In genomic region chr22:40463017-40463631, GRCh38 we compare ENCODE assay signal across 8 cellular contexts.
DNase-seq lines count a peak whose midpoint lies in the region; ATAC-seq and TF ChIP-seq lines count a peak whose summit lies in the region.

No MANE protein-coding gene starts in this region.

- peaks cover 18 to 33% of the 10 kb centered on the region in 2 donors for H3K36me3 Mint-ChIP-seq in CD14-positive monocyte
- peaks cover 27% of the 10 kb centered on the region for H3K36me3 Mint-ChIP-seq in stimulated activated memory B cell treated with anti-CD40 and anti-IgM and Interleukin-4, amounts not matched to agents 10 μg/mL and 1 μg/mL and 100 μg/mL, for 72 hours

- H3K4me1 Mint-ChIP-seq in CD14-positive monocyte: peaks cover 65% of the 10 kb centered on the region
- peaks cover 56% of the 10 kb centered on the region for H3K4me1 Mint-ChIP-seq in stimulated activated memory B cell treated with anti-CD40 and anti-IgM and Interleukin-4, amounts not matched to agents 10 μg/mL and 1 μg/mL and 100 μg/mL, for 72 hours

- peak; percentile 58 for DNase-seq in CD14-positive monocyte (ENCODE audit: low spot score)
- peak; percentile 15 for DNase-seq in activated CD4-positive, alpha-beta T cell treated with anti-CD3 and anti-CD28 coated beads for 1 hour
- DNase-seq in germinal center (ENCODE audit: low spot score): peak; percentile 55
- no peak for DNase-seq in COR-L47 (lab: John Stamatoyannopoulos, UW)
- no peak for DNase-seq in ecto neural progenitor cell (ENCODE audit: low spot score)

- no peak for TF ChIP-seq CTCF in CD14-positive monocyte (IDR thresholded peaks at IDR 0.05)

- H3K4me3 Mint-ChIP-seq in CD14-positive monocyte: peak overlapping the region; percentile 97 to 100
- H3K4me3 Mint-ChIP-seq in stimulated activated memory B cell treated with anti-CD40 and anti-IgM and Interleukin-4, amounts not matched to agents 10 μg/mL and 1 μg/mL and 100 μg/mL, for 72 hours: peak overlapping the region; percentile 95

- intact Hi-C loops in CD14-positive monocyte (cut with micrococcal nuclease): no loop called here

- peaks cover 0 to 2% (median 0%) of the 10 kb centered on the region in 3 donors for H3K27me3 Mint-ChIP-seq in CD14-positive monocyte (ENCODE audit: low read depth in 3 of 3)
- H3K27me3 Mint-ChIP-seq in stimulated activated memory B cell treated with anti-CD40 and anti-IgM and Interleukin-4, amounts not matched to agents 10 μg/mL and 1 μg/mL and 100 μg/mL, for 72 hours: no peaks in the 10 kb centered on the region

- H3K27ac Mint-ChIP-seq in CD14-positive monocyte: peak overlapping the region; percentile 95 to 99 (median 98)
- H3K27ac Mint-ChIP-seq in stimulated activated memory B cell treated with anti-CD40 and anti-IgM and Interleukin-4, amounts not matched to agents 10 μg/mL and 1 μg/mL and 100 μg/mL, for 72 hours: peak overlapping the region; percentile 99

- H3K9me3 Mint-ChIP-seq in CD14-positive monocyte: no peaks in the 10 kb centered on the region
- no peaks in the 10 kb centered on the region for H3K9me3 Mint-ChIP-seq in stimulated activated memory B cell treated with anti-CD40 and anti-IgM and Interleukin-4, amounts not matched to agents 10 μg/mL and 1 μg/mL and 100 μg/mL, for 72 hours

- ATAC-seq in HG02798 (IDR thresholded peaks at IDR 0.05; ENCODE audit: poor library complexity, unreplicated experiment) (peak; percentile 58), GM21528 (IDR thresholded peaks at IDR 0.05; ENCODE audit: low FRiP score, unreplicated experiment) (no peak)
- peak; percentile 94 for ATAC-seq in stimulated activated memory B cell treated with anti-CD40 and anti-IgM and Interleukin-4, amounts not matched to agents 10 μg/mL and 1 μg/mL and 100 μg/mL, for 72 hours

Comparison
In these comparisons a context has a peak if more than half of its experiments do, and no peak if none do; other contexts are left out.
1. DNase-seq: peak in CD14-positive monocyte (single experiment), activated CD4-positive, alpha-beta T cell treated with anti-CD3 and anti-CD28 coated beads for 1 hour (single experiment) and germinal center (single experiment); none in COR-L47 (single experiment) and ecto neural progenitor cell (single experiment).